ENCODE assay signal across 1 cellular context in the genomic region with DNA sequence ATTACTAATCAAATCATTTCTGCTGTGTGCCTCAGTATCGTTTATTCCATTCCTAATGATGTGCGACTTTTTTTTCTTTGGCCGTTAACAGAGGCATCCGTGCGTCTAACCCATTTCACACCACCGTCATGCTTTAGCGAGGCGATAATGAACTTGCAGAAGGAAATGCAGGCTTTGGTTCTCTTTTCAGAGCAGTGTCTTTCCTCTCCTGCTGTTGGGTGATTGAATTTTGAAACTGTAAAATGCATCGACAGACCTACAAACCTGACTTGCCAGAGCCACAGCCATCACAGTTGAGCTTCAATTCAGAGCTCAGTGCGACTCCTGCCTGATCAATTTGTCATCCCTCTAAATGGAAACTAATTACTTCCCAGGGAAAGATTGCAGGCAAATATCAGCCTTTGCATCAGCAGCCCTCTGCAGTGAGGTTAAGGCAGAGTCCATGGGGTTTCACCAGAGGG.
TF ChIP-seq lines count a peak whose summit lies in the region.

No MANE protein-coding gene starts in this region.

TF ChIP-seq in GM12878, 131 proteins besides CTCF, POLR2A, EP300 and RAD21 (continued from another document):
- peak; percentile 76 to 84; a peak in 3 of 4 replicates for TF ChIP-seq IKZF2 (IDR thresholded peaks at IDR 0.05)
- peak; percentile 85 for TF ChIP-seq ATF7 (IDR thresholded peaks at IDR 0.05; ENCODE audit: low read depth)
- TF ChIP-seq BCL11A (IDR thresholded peaks at IDR 0.05; ENCODE audit: low read depth, low read length), result peak; percentile 80; the same call in 1 of the 2 replicates
- TF ChIP-seq SMC3 (IDR thresholded peaks at IDR 0.05; ENCODE audit: borderline replicate concordance, low read length), result no peak
- peak; percentile 36 for TF ChIP-seq SMAD1 (IDR thresholded peaks at IDR 0.05; ENCODE audit: low read depth, partially characterized antibody)
- TF ChIP-seq ZNF24 (IDR thresholded peaks at IDR 0.05), result peak; percentile 45; the same call in 1 of the 2 replicates
- TF ChIP-seq, protein P1, sequence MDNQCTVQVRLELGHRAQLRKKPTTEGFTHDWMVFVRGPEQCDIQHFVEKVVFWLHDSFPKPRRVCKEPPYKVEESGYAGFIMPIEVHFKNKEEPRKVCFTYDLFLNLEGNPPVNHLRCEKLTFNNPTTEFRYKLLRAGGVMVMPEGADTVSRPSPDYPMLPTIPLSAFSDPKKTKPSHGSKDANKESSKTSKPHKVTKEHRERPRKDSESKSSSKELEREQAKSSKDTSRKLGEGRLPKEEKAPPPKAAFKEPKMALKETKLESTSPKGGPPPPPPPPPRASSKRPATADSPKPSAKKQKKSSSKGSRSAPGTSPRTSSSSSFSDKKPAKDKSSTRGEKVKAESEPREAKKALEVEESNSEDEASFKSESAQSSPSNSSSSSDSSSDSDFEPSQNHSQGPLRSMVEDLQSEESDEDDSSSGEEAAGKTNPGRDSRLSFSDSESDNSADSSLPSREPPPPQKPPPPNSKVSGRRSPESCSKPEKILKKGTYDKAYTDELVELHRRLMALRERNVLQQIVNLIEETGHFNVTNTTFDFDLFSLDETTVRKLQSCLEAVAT (IDR thresholded peaks at IDR 0.05), result peak; percentile 66; the same call in 1 of the 2 replicates
